19 cellular contexts compared by ENCODE assay signal in the genomic region with DNA sequence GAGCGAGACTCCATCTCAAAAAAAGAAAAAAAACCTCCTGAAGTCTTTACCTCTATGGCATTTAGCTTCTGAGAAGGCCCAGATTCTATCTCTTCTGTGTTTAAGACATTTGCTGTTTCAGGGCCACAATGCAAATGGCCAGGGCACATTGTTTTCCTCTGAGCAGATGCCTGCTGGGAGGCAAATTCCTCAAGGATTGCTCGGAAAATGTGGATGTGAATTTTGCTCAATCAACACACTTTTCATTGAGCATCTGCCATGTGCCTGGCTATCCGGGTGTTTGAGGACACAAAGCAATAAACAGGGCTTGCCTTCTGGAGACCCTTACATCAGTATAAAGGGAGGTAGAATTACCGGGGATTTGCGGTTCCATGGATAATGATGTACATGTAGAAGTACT. TPM values are rescaled to one million over a fixed set of nuclear protein-coding genes. Genes with fewer than 3 reads are reported as not detected.
"Had no signal": no experiment of that assay in that cellular context is flagged by ENCODE, and none has a peak within 500 bp of the region (broad histone marks: within the 10 kb centered on the region; RNA-seq: fewer than 3 reads in every experiment).

No MANE protein-coding gene starts in this region.

- H3K27ac Mint-ChIP-seq: natural killer cell treated with Interleukin-12 subunit alpha and Interleukin-12 subunit beta and Interleukin-15 and Interleukin-18, amount 100 ng/mL, for 72 hours had no signal

- H3K4me1 ChIP-seq: adrenal gland, gastrocnemius medialis had no signal

- ATAC-seq: body of pancreas; gastrocnemius medialis; left lobe of liver; natural killer cell treated with Interleukin-12 subunit alpha and Interleukin-12 subunit beta and Interleukin-15 and Interleukin-18, amount 100 ng/mL, for 72 hours had no signal

- H3K9me3 Mint-ChIP-seq: natural killer cell treated with Interleukin-12 subunit alpha and Interleukin-12 subunit beta and Interleukin-15 and Interleukin-18, amount 100 ng/mL, for 72 hours had no signal

- H3K27me3 ChIP-seq: body of pancreas, stomach had no signal

- H3K4me3 Mint-ChIP-seq: natural killer cell treated with Interleukin-12 subunit alpha and Interleukin-12 subunit beta and Interleukin-15 and Interleukin-18, amount 100 ng/mL, for 72 hours had no signal

- H3K4me3 ChIP-seq: adrenal gland, body of pancreas, coronary artery, gastrocnemius medialis, stomach, thoracic aorta had no signal

- H3K9me3 ChIP-seq: adrenal gland, body of pancreas, gastrocnemius medialis, stomach, thoracic aorta had no signal

- H3K27ac ChIP-seq: adrenal gland, body of pancreas, coronary artery, epithelial cell of prostate, gastrocnemius medialis, stomach, thoracic aorta had no signal

- DNase-seq: activated CD4-positive, alpha-beta T cell treated with anti-CD3 and anti-CD28 coated beads, Interleukin-2, amount 50 U/mL, for 4 hours; activated CD4-positive, CD25-positive, alpha-beta regulatory T cell treated with anti-CD3 and anti-CD28 coated beads, Interleukin-2, amount 50 U/mL, for 72 hours; activated naive CD4-positive, alpha-beta T cell treated with anti-CD3 and anti-CD28 coated beads, Interleukin-2, amount 50 U/mL, for 16 hours; activated T-cell treated with anti-CD3 and anti-CD28 coated beads, Interleukin-2, amount 50 U/mL, for 1 hour; adrenal gland; body of pancreas; central memory CD4-positive, alpha-beta T cell; effector memory CD4-positive, alpha-beta T cell; gastrocnemius medialis; mammary epithelial cell; stomach had no signal

- H3K36me3 Mint-ChIP-seq: natural killer cell treated with Interleukin-12 subunit alpha and Interleukin-12 subunit beta and Interleukin-15 and Interleukin-18, amount 100 ng/mL, for 72 hours had no signal

- H3K36me3 ChIP-seq: adrenal gland, gastrocnemius medialis, stomach, thoracic aorta had no signal

RNA-seq across cellular contexts. Expression of gene TRIM71, which starts 20.0 kb away (rescaled TPM):
- total RNA-seq: body of pancreas; gastrocnemius medialis; natural killer cell treated with Interleukin-12 subunit alpha and Interleukin-12 subunit beta and Interleukin-15 and Interleukin-18, amount 100 ng/mL, for 72 hours; osteocyte; T-helper 2 cell treated with Interferon-gamma antibody and Interleukin-4, amounts not matched to agents 100 ng/mL and 5 ng/mL, for 36 hours; thoracic aorta had no signal
- polyA plus RNA-seq: adrenal gland, urinary bladder had no signal
